ENCODE assay signal across 13 cellular contexts in the genomic region with DNA sequence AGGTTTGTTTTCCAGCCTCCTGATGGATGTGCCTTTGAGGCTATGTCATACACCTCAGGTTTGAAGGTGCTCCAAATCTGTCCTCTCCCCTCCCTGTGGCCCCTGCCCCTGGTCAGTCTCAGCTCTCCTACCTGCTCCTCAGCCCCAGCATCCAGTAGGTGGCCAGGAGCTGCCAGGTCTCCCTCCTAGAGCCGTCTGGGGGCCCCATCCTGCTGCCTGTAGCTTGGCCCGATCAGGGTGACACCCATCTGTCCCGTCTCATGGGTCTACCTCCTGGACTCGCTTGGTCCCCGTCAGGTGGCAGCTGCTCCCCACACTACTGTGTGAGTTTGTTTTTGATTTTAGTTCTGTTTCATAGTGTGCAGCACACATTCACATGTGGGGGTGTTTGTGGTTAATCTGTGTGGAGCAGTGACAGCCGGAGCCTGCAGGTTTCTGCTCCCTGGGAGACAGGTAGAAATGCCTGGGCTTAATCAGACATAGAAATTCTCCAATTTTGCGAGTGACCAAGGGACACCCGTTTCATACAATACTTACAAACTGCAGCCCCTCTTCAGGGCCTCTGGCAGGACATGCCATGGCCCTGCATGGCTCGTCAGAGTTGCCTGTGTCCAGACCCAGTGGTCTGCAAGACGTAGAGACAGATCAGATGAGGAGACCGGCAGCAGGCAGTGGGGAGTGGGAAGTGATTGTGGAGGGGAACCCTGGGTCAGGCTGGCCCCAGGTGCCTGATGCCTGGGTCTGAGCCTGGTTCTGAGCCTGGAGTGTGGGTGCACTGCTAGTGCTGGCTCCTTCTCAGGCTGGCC.
"Had no signal": no experiment of that assay in that cellular context is flagged by ENCODE, and none has a peak within 500 bp of the region (broad histone marks: within the 10 kb centered on the region; RNA-seq: fewer than 3 reads in every experiment).

No MANE protein-coding gene starts in this region.

- H3K4me1 Mint-ChIP-seq: activated naive CD4-positive, alpha-beta T cell treated with anti-CD3 and anti-CD28 coated beads, Interleukin-2, amount 50 U/mL, for 24 hours; activated T-helper 17 cell treated with anti-CD3 and anti-CD28 coated beads, Interleukin-2, amount 50 U/mL, for 72 hours had no signal

- H3K9me3 Mint-ChIP-seq: activated naive CD4-positive, alpha-beta T cell treated with anti-CD3 and anti-CD28 coated beads, Interleukin-2, amount 50 U/mL, for 24 hours; activated T-helper 17 cell treated with anti-CD3 and anti-CD28 coated beads, Interleukin-2, amount 50 U/mL, for 72 hours; effector memory CD8-positive, alpha-beta T cell; nephron had no signal

- H3K27me3 ChIP-seq: ovary, thyroid gland had no signal

- H3K27ac ChIP-seq: ovary, skin epidermis, thyroid gland had no signal

- H3K36me3 Mint-ChIP-seq: activated naive CD4-positive, alpha-beta T cell treated with anti-CD3 and anti-CD28 coated beads, Interleukin-2, amount 50 U/mL, for 24 hours had no signal

- H3K9me3 ChIP-seq: mucosa of descending colon, ovary, thyroid gland had no signal

- H3K4me3 Mint-ChIP-seq: activated naive CD4-positive, alpha-beta T cell treated with anti-CD3 and anti-CD28 coated beads, Interleukin-2, amount 50 U/mL, for 24 hours; activated T-helper 17 cell treated with anti-CD3 and anti-CD28 coated beads, Interleukin-2, amount 50 U/mL, for 72 hours; effector memory CD8-positive, alpha-beta T cell; nephron had no signal

- H3K27ac Mint-ChIP-seq: activated naive CD4-positive, alpha-beta T cell treated with anti-CD3 and anti-CD28 coated beads, Interleukin-2, amount 50 U/mL, for 24 hours; activated T-helper 17 cell treated with anti-CD3 and anti-CD28 coated beads, Interleukin-2, amount 50 U/mL, for 72 hours; effector memory CD8-positive, alpha-beta T cell; nephron had no signal

- DNase-seq: central memory CD4-positive, alpha-beta T cell; effector memory CD8-positive, alpha-beta T cell; hypothalamus; mammary epithelial cell; mucosa of descending colon; T-helper 2 cell; thyroid gland had no signal

- H3K27me3 Mint-ChIP-seq: activated naive CD4-positive, alpha-beta T cell treated with anti-CD3 and anti-CD28 coated beads, Interleukin-2, amount 50 U/mL, for 24 hours had no signal

- ATAC-seq: activated T-helper 17 cell treated with anti-CD3 and anti-CD28 coated beads, Interleukin-2, amount 50 U/mL, for 72 hours; effector memory CD8-positive, alpha-beta T cell; left colon; mucosa of descending colon had no signal

- H3K4me1 ChIP-seq: thyroid gland had no signal
